ENCODE assay signal across 18 cellular contexts in the genomic region with DNA sequence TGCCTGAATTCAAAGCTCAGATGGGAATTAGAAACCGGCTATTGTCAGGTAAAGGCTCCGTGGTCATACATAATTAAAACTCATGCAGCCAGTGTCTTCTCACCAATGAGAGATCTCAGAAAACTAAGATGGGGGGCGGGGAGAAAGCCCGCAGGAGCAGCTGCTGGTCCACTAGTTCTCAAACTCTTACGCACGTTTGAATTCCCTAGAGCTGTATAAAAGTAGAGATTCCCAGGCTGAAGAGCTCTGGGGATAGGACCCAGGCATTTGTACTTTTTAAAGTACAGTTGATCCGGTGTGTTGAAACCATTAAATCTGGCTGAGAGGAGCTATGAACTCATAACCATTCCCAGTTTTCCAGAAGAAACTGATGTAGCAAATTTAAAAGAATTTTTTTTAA.
"Had no signal": no experiment of that assay in that cellular context is flagged by ENCODE, and none has a peak within 500 bp of the region (broad histone marks: within the 10 kb centered on the region; RNA-seq: fewer than 3 reads in every experiment).

No MANE protein-coding gene starts in this region.

- H3K4me3 ChIP-seq: left lung, pancreas, tibial nerve had no signal

- ATAC-seq: left lung; natural killer cell; pancreas; sciatic nerve; stimulated activated naive CD8-positive, alpha-beta T cell treated with anti-CD3 and anti-CD28 coated beads, Interleukin-15, Interleukin-2, amounts not matched to agents 100 U/mL and 50 U/mL, for 24 hours had no signal

- H3K27ac Mint-ChIP-seq: dendritic cell treated with granulocyte-macrophage colony-stimulating factor and Interleukin-4, amounts not matched to agents 40 ng/mL and 50 ng/mL, for 4 days; natural killer cell had no signal

- H3K36me3 ChIP-seq: left lung, neutrophil, pancreas, tibial nerve had no signal

- H3K27ac ChIP-seq: pancreas had no signal

- H3K27me3 Mint-ChIP-seq: dendritic cell treated with granulocyte-macrophage colony-stimulating factor and Interleukin-4, amounts not matched to agents 40 ng/mL and 50 ng/mL, for 4 days had no signal

- H3K36me3 Mint-ChIP-seq: natural killer cell had no signal

- H3K9me3 Mint-ChIP-seq: dendritic cell treated with granulocyte-macrophage colony-stimulating factor and Interleukin-4, amounts not matched to agents 40 ng/mL and 50 ng/mL, for 4 days; natural killer cell had no signal

- FAIRE-seq: bronchial epithelial cell, pancreas, urothelium cell line had no signal

- H3K27me3 ChIP-seq: left lung, neutrophil, pancreas, tibial nerve had no signal

- H3K4me3 Mint-ChIP-seq: dendritic cell treated with granulocyte-macrophage colony-stimulating factor and Interleukin-4, amounts not matched to agents 40 ng/mL and 50 ng/mL, for 4 days; natural killer cell had no signal

- DNase-seq: activated CD8-positive, alpha-beta memory T cell treated with anti-CD3 and anti-CD28 coated beads for 24 hours; activated CD8-positive, alpha-beta memory T cell treated with anti-CD3 and anti-CD28 coated beads, Interleukin-2, amount 50 U/mL, for 48 hours; activated effector memory CD4-positive, alpha-beta T cell treated with Interleukin-2 at 50 U/mL for 16 hours; activated naive CD4-positive, alpha-beta T cell treated with anti-CD3 and anti-CD28 coated beads, Interleukin-2, amount 50 U/mL, for 16 hours; activated T-cell treated with anti-CD3 and anti-CD28 coated beads, Interleukin-2, amount 50 U/mL, for 48 hours; foreskin fibroblast; left lung; natural killer cell; pancreas; stimulated activated CD8-positive, alpha-beta memory T cell treated with anti-CD3 and anti-CD28 coated beads, Interleukin-4, amount 100 ng/mL, for 48 hours; stimulated activated naive CD8-positive, alpha-beta T cell treated with anti-CD3 and anti-CD28 coated beads, Interleukin-15, Interleukin-2, amounts not matched to agents 100 U/mL and 50 U/mL, for 24 hours; T1000 had no signal

- H3K9me3 ChIP-seq: left lung, neutrophil, pancreas, tibial nerve had no signal

- H3K4me1 ChIP-seq: pancreas had no signal
